Comparison of ENCODE assay signal across 24 cellular contexts in genomic region chr7:157032644-157033482, GRCh38. TPM values are rescaled to one million over a fixed set of nuclear protein-coding genes. Genes with fewer than 3 reads are reported as not detected.
DNase-seq lines count a peak whose midpoint lies in the region; ATAC-seq and TF ChIP-seq lines count a peak whose summit lies in the region.
"Had no signal": no experiment of that assay in that cellular context is flagged by ENCODE, and none has a peak within 500 bp of the region (broad histone marks: within the 10 kb centered on the region; RNA-seq: fewer than 3 reads in every experiment).

No MANE protein-coding gene starts in this region.

- no peaks in the 10 kb centered on the region for H3K79me2 ChIP-seq in MM.1S (ENCODE audit: low read length)
- no peaks in the 10 kb centered on the region for H3K79me2 ChIP-seq in osteoblast (ENCODE audit: insufficient read depth, low read length)

- no peak overlapping the region for H3K4me3 ChIP-seq in MM.1S (ENCODE audit: low read length)
- no peak overlapping the region for H3K4me3 ChIP-seq in osteoblast (ENCODE audit: insufficient read depth, low read length)
- H3K4me3 ChIP-seq: uterus had no signal

- H3K36me3 ChIP-seq in MM.1S (replicated peaks; ENCODE audit: insufficient read depth, low read length) (no peaks in the 10 kb centered on the region), osteoblast (ENCODE audit: insufficient read depth, low read length) (no peaks in the 10 kb centered on the region)
- H3K36me3 ChIP-seq: uterus had no signal

- H3K9me2 ChIP-seq in MM.1S (replicated peaks; ENCODE audit: insufficient read depth, low read length), result no peaks in the 10 kb centered on the region

- H3K27me3 ChIP-seq in MM.1S (replicated peaks; ENCODE audit: insufficient read depth, low read length), result no peaks in the 10 kb centered on the region
- peaks cover 12% of the 10 kb centered on the region for H3K27me3 ChIP-seq in osteoblast (ENCODE audit: insufficient read depth, low read length)

- H3K9me3 ChIP-seq in MM.1S (replicated peaks; ENCODE audit: insufficient read depth, low read length) (no peaks in the 10 kb centered on the region), osteoblast (ENCODE audit: low read depth, low read length) (no peaks in the 10 kb centered on the region)
- H3K9me3 ChIP-seq: uterus had no signal

- POLR2A ChIA-PET in WTC11 (lab: Charles Lee), result no interaction called here

- H3K4me1 Mint-ChIP-seq in WTC11, result no peaks in the 10 kb centered on the region
- H3K4me1 Mint-ChIP-seq: activated naive CD8-positive, alpha-beta T cell treated with anti-CD3 and anti-CD28 coated beads for 36 hours; activated T-helper 17 cell treated with anti-CD3 and anti-CD28 coated beads, Interleukin-2, amount 50 U/mL, for 72 hours; central memory CD8-positive, alpha-beta T cell; immature natural killer cell; neural crest cell; T-cell had no signal

- TF ChIP-seq CTCF in MM.1S (IDR thresholded peaks at IDR 0.05; ENCODE audit: low read length) (no peak), WTC11 (IDR thresholded peaks at IDR 0.05) (no peak), osteoblast (IDR thresholded peaks at IDR 0.05; ENCODE audit: extremely low read depth, low read depth, low read length) (no peak)

- no peak overlapping the region for H3K9ac ChIP-seq in MM.1S (ENCODE audit: low read length)

- H3K4me1 ChIP-seq in MM.1S (ENCODE audit: low read length), result peaks cover 10% of the 10 kb centered on the region; the same call in 1 of the 2 replicates
- H3K4me1 ChIP-seq in osteoblast (ENCODE audit: insufficient read depth, low read length), result no peaks in the 10 kb centered on the region
- H3K4me1 ChIP-seq: uterus had no signal

- no peaks in the 10 kb centered on the region for H3K36me3 Mint-ChIP-seq in WTC11
- H3K36me3 Mint-ChIP-seq: activated naive CD8-positive, alpha-beta T cell treated with anti-CD3 and anti-CD28 coated beads for 36 hours; immature natural killer cell; T-cell had no signal

- H3K9me3 Mint-ChIP-seq in WTC11, result peaks cover 13% of the 10 kb centered on the region

- DNase-seq in ELR (ENCODE audit: low read depth), result peak; percentile 57
- peak; percentile 68 for DNase-seq in MM.1S
- no peak for DNase-seq in WTC11 (ENCODE audit: low spot score)
- DNase-seq in osteoblast (ENCODE audit: insufficient read length, low spot score, missing footprints), result peak; percentile 52
- DNase-seq in NCI-H446 (lab: John Stamatoyannopoulos, UW), result no peak
- DNase-seq: activated CD4-positive, alpha-beta T cell treated with anti-CD3 and anti-CD28 coated beads for 4 hours; activated naive CD8-positive, alpha-beta T cell treated with anti-CD3 and anti-CD28 coated beads for 36 hours; AML-193; DMS79 treated with DMSO at 0.1 percent for 48 hours; foreskin fibroblast; immature natural killer cell; NCI-H1694 treated with DMSO at 0.1 percent for 48 hours; NCI-H2171 treated with DMSO at 0.1 percent for 48 hours; Right ventricle myocardium superior; T-cell; uterus had no signal

- no peak overlapping the region for H3K4me3 Mint-ChIP-seq in WTC11
- H3K4me3 Mint-ChIP-seq: activated naive CD8-positive, alpha-beta T cell treated with anti-CD3 and anti-CD28 coated beads for 36 hours; activated T-helper 17 cell treated with anti-CD3 and anti-CD28 coated beads, Interleukin-2, amount 50 U/mL, for 72 hours; central memory CD8-positive, alpha-beta T cell; immature natural killer cell; neural crest cell; T-cell had no signal

- peak; percentile 47; the same call in 1 of the 2 replicates for ATAC-seq in WTC11
- ATAC-seq in HG03354 (IDR thresholded peaks at IDR 0.05; ENCODE audit: poor library complexity, severe bottlenecking, unreplicated experiment), result no peak
- no peak for ATAC-seq in GM18520 (IDR thresholded peaks at IDR 0.05; ENCODE audit: unreplicated experiment)
- ATAC-seq: activated T-helper 17 cell treated with anti-CD3 and anti-CD28 coated beads, Interleukin-2, amount 50 U/mL, for 72 hours; T-cell had no signal

- H4K20me1 ChIP-seq in MM.1S (ENCODE audit: insufficient read depth, low read length) (no peaks in the 10 kb centered on the region), osteoblast (ENCODE audit: insufficient read depth, low read length) (no peaks in the 10 kb centered on the region)

- H2AFZ ChIP-seq in MM.1S (ENCODE audit: low read length) (peak overlapping the region; percentile 15), osteoblast (ENCODE audit: low read length) (no peak overlapping the region)

- H3K27me3 Mint-ChIP-seq in WTC11 (ENCODE audit: low read depth), result peaks cover 21% of the 10 kb centered on the region

- CTCF ChIA-PET in WTC11 (lab: Charles Lee), result no interaction called here

- peak overlapping the region; percentile 4; the same call in 1 of the 2 replicates for H3K27ac ChIP-seq in MM.1S (ENCODE audit: low read length)
- no peak overlapping the region for H3K27ac ChIP-seq in osteoblast (ENCODE audit: low read depth, low read length)
- H3K27ac ChIP-seq: uterus had no signal

- H3F3A ChIP-seq in MM.1S (ENCODE audit: insufficient read depth, low read length), result no peaks in the 10 kb centered on the region

- H3K4me2 ChIP-seq in MM.1S (ENCODE audit: low read depth, low read length), result peak overlapping the region; percentile 38; the same call in 1 of the 2 replicates
- no peak overlapping the region for H3K4me2 ChIP-seq in osteoblast (ENCODE audit: insufficient read depth, low read length)

- H3K27ac Mint-ChIP-seq in WTC11, result no peak overlapping the region
- H3K27ac Mint-ChIP-seq: activated naive CD8-positive, alpha-beta T cell treated with anti-CD3 and anti-CD28 coated beads for 36 hours; activated T-helper 17 cell treated with anti-CD3 and anti-CD28 coated beads, Interleukin-2, amount 50 U/mL, for 72 hours; immature natural killer cell; progenitor cell of endocrine pancreas; T-cell had no signal

TF ChIP-seq in WTC11, 78 proteins besides CTCF, POLR2A, EP300 and RAD21 (continues in another document):
- TF ChIP-seq ZNF512 (CRISPR knock-in tag; IDR thresholded peaks at IDR 0.05; ENCODE audit: borderline replicate concordance), result no peak
- no peak for TF ChIP-seq FOXP1 (CRISPR knock-in tag; IDR thresholded peaks at IDR 0.05; ENCODE audit: borderline replicate concordance)
- TF ChIP-seq IRF2 (CRISPR knock-in tag; IDR thresholded peaks at IDR 0.05; ENCODE audit: borderline replicate concordance, low read depth), result no peak
- TF ChIP-seq OVOL2 (CRISPR knock-in tag; IDR thresholded peaks at IDR 0.05; ENCODE audit: borderline replicate concordance), result no peak
- no peak for TF ChIP-seq GRHL2 (CRISPR knock-in tag; IDR thresholded peaks at IDR 0.05; ENCODE audit: insufficient replicate concordance, severe bottlenecking)
- TF ChIP-seq, protein P1, sequence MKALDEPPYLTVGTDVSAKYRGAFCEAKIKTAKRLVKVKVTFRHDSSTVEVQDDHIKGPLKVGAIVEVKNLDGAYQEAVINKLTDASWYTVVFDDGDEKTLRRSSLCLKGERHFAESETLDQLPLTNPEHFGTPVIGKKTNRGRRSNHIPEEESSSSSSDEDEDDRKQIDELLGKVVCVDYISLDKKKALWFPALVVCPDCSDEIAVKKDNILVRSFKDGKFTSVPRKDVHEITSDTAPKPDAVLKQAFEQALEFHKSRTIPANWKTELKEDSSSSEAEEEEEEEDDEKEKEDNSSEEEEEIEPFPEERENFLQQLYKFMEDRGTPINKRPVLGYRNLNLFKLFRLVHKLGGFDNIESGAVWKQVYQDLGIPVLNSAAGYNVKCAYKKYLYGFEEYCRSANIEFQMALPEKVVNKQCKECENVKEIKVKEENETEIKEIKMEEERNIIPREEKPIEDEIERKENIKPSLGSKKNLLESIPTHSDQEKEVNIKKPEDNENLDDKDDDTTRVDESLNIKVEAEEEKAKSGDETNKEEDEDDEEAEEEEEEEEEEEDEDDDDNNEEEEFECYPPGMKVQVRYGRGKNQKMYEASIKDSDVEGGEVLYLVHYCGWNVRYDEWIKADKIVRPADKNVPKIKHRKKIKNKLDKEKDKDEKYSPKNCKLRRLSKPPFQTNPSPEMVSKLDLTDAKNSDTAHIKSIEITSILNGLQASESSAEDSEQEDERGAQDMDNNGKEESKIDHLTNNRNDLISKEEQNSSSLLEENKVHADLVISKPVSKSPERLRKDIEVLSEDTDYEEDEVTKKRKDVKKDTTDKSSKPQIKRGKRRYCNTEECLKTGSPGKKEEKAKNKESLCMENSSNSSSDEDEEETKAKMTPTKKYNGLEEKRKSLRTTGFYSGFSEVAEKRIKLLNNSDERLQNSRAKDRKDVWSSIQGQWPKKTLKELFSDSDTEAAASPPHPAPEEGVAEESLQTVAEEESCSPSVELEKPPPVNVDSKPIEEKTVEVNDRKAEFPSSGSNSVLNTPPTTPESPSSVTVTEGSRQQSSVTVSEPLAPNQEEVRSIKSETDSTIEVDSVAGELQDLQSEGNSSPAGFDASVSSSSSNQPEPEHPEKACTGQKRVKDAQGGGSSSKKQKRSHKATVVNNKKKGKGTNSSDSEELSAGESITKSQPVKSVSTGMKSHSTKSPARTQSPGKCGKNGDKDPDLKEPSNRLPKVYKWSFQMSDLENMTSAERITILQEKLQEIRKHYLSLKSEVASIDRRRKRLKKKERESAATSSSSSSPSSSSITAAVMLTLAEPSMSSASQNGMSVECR (CRISPR knock-in tag; IDR thresholded peaks at IDR 0.05; ENCODE audit: borderline replicate concordance), result no peak
- TF ChIP-seq, protein P2, sequence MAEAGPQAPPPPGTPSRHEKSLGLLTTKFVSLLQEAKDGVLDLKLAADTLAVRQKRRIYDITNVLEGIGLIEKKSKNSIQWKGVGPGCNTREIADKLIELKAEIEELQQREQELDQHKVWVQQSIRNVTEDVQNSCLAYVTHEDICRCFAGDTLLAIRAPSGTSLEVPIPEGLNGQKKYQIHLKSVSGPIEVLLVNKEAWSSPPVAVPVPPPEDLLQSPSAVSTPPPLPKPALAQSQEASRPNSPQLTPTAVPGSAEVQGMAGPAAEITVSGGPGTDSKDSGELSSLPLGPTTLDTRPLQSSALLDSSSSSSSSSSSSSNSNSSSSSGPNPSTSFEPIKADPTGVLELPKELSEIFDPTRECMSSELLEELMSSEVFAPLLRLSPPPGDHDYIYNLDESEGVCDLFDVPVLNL (CRISPR knock-in tag; IDR thresholded peaks at IDR 0.05; ENCODE audit: borderline replicate concordance, low read depth), result no peak

RNA-seq across cellular contexts. Expression of gene MNX1, which starts 22.4 kb away (rescaled TPM):
- 0.32 to 0.46 TPM (median 0.34 TPM) in 3 replicates for total RNA-seq in WTC11 (2021)
- total RNA-seq in osteoblast, result not detected in 2 replicates
- total RNA-seq: activated naive CD8-positive, alpha-beta T cell treated with anti-CD3 and anti-CD28 coated beads for 36 hours; activated T-helper 17 cell treated with anti-CD3 and anti-CD28 coated beads, Interleukin-2, amount 50 U/mL, for 72 hours; astrocyte; liver; Right ventricle myocardium superior had no signal

Comparison
In these comparisons a context has a peak if more than half of its experiments do, and no peak if none do; other contexts are left out.
1. DNase-seq: peak in ELR (single experiment), MM.1S (single experiment) and osteoblast (single experiment); none in WTC11 (single experiment) and NCI-H446 (0 of 2).